9 cellular contexts compared by ENCODE assay signal in the genomic region with DNA sequence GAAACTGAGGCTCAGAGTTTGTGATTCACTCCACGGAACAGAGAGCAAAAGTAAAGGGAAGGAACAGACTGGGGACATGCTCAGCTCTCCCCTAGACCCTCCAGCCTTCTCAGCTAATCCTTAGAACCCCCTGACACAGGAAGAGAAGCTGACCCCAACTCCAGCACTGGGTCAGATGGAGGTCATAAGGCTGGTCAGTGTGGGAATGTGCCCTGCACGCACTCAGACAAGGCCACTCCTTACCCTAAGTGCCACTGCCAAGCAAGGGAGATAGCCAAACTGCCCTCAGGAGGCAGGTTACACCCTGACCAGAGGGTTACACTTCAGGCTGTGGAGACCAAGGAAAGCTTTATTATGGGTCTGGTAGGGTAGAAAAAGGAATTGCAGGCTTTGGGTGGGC. TPM values are rescaled to one million over a fixed set of nuclear protein-coding genes. Genes with fewer than 3 reads are reported as not detected.
DNase-seq lines count a peak whose midpoint lies in the region; ATAC-seq and TF ChIP-seq lines count a peak whose summit lies in the region.
"Had no signal": no experiment of that assay in that cellular context is flagged by ENCODE, and none has a peak within 500 bp of the region (broad histone marks: within the 10 kb centered on the region; RNA-seq: fewer than 3 reads in every experiment).

No MANE protein-coding gene starts in this region.

- no peak for TF ChIP-seq CTCF in Calu3 (IDR thresholded peaks at IDR 0.05; ENCODE audit: unreplicated experiment)
- no peak for TF ChIP-seq CTCF in PC-3 (conservative IDR thresholded peaks at IDR 0.05; ENCODE audit: low read depth, low read length)
- TF ChIP-seq CTCF in endothelial cell (IDR thresholded peaks at IDR 0.05; ENCODE audit: unreplicated experiment): no peak
- TF ChIP-seq CTCF in testis (IDR thresholded peaks at IDR 0.05): no peak

- H3K4me1 ChIP-seq in PC-3 (ENCODE audit: insufficient read depth, low read length): peaks cover 22% of the 10 kb centered on the region
- H3K4me1 ChIP-seq in neuronal stem cell (ENCODE audit: control insufficient read depth in 2 of 2, insufficient read depth in 1 of 2, low read depth in 1 of 2, low read length in 2 of 2): peaks cover 14 to 16% of the 10 kb centered on the region in 2 donors
- peaks cover 14% of the 10 kb centered on the region for H3K4me1 ChIP-seq in testis

- H2BK120ac ChIP-seq in neuronal stem cell (ENCODE audit: low read depth, low read length): no peak overlapping the region

- WGBS in neuronal stem cell (ENCODE audit: extremely low coverage in 2 of 2, insufficient read length in 2 of 2, insufficient replicate concordance in 1 of 2), 2 donors: no CpG with 5 or more reads among the region's 2 CpGs
- WGBS in testis, 2 donors: 64 to 100% methylated on average over 1 to 2 of the region's 2 CpGs

- H3K4me1 Mint-ChIP-seq in Calu3 (ENCODE audit: low read depth, unreplicated experiment): peaks cover 26% of the 10 kb centered on the region
- H3K4me1 Mint-ChIP-seq in endothelial cell (ENCODE audit: unreplicated experiment): peaks cover 24% of the 10 kb centered on the region

- H3K27ac Mint-ChIP-seq in Calu3 (ENCODE audit: unreplicated experiment): peak overlapping the region; percentile 99
- peak overlapping the region; percentile 80 for H3K27ac Mint-ChIP-seq in endothelial cell (ENCODE audit: unreplicated experiment)

- no peak overlapping the region for H2AFZ ChIP-seq in PC-3 (ENCODE audit: low read length)
- H2AFZ ChIP-seq in neuronal stem cell (ENCODE audit: low read length): no peak overlapping the region

- TSS peak; percentile 62 for BruUV-seq in Calu3 (replicated peaks; lab: Mats Ljungman, UMichigan)
- BruUV-seq in PC-3 (replicated peaks; lab: Mats Ljungman, UMichigan): no TSS peak

- no peaks in the 10 kb centered on the region for H3K9me2 ChIP-seq in PC-3 (replicated peaks; ENCODE audit: low read length)

- H3K9me3 Mint-ChIP-seq in Calu3 (ENCODE audit: low read depth, unreplicated experiment) (no peaks in the 10 kb centered on the region), endothelial cell (ENCODE audit: unreplicated experiment) (no peaks in the 10 kb centered on the region)

- peak overlapping the region; percentile 93 for H3K4me3 ChIP-seq in PC-3 (ENCODE audit: low read length)
- H3K4me3 ChIP-seq in neuronal stem cell (ENCODE audit: low read length in 2 of 2): peak overlapping the region; percentile 58 to 89
- H3K4me3 ChIP-seq in testis: no peak overlapping the region

- H3K9me3 ChIP-seq in PC-3 (ENCODE audit: low read length) (no peaks in the 10 kb centered on the region), neuronal stem cell (replicated peaks in 1 of 2; ENCODE audit: control insufficient read depth in 2 of 2, insufficient read depth in 1 of 2, low read depth in 1 of 2, low read length in 2 of 2) (no peaks in the 10 kb centered on the region), testis (no peaks in the 10 kb centered on the region)

- POLR2A ChIA-PET in PC-3 (lab: Charles Lee; ENCODE audit: unreplicated experiment): no interaction called here

- intact Hi-C loops in Calu3 (cut with micrococcal nuclease; ENCODE audit: unreplicated experiment) (no loop called here), PC-3 (cut with micrococcal nuclease) (no loop called here), testis (cut with DNase I; ENCODE audit: low total_unique reads) (no loop called here)

- DNase-seq in Calu3 (no peak), PC-3 (no peak), endothelial cell (ENCODE audit: low spot score) (no peak), neuronal stem cell (ENCODE audit: low spot score) (no peak), SHP77 (lab: John Stamatoyannopoulos, UW) (no peak), NCI-H2029 (lab: John Stamatoyannopoulos, UW) (no peak), testis (no peak)
- DNase-seq: NCI-H2081 had no signal

- no peak overlapping the region for H3K4ac ChIP-seq in neuronal stem cell (ENCODE audit: low read length)

- no peak for TF ChIP-seq POLR2A in testis (IDR thresholded peaks at IDR 0.05)

- H3K4me3 Mint-ChIP-seq in Calu3 (ENCODE audit: low read depth, unreplicated experiment): peak overlapping the region; percentile 89
- peak overlapping the region; percentile 98 for H3K4me3 Mint-ChIP-seq in endothelial cell (ENCODE audit: unreplicated experiment)

- H3K79me1 ChIP-seq in neuronal stem cell (ENCODE audit: low read depth, low read length): peaks cover 9% of the 10 kb centered on the region

- no peak for ATAC-seq in PC-3
- ATAC-seq in GM19328 (IDR thresholded peaks at IDR 0.05; ENCODE audit: unreplicated experiment): no peak

- peaks cover 32% of the 10 kb centered on the region for H3K79me2 ChIP-seq in PC-3 (ENCODE audit: low read length)

- CTCF ChIA-PET in Calu3 (lab: Charles Lee): interaction anchor here (1.8 kb wide), 1 partner anchor 11 kb away, joined by 11 read pairs; a partner anchor contains a TSS
- CTCF ChIA-PET in PC-3 (lab: Charles Lee): no interaction called here

- H3K18ac ChIP-seq in neuronal stem cell (ENCODE audit: low read length): no peak overlapping the region

- H4K20me1 ChIP-seq in PC-3 (ENCODE audit: low read length): 0 out of 2 replicates have a peak, but pooled peaks cover 4% of the 10 kb centered on the region

- H3K36me3 ChIP-seq in PC-3 (ENCODE audit: low read depth, low read length): peaks cover 29% of the 10 kb centered on the region
- peaks cover 28 to 41% of the 10 kb centered on the region in 2 donors for H3K36me3 ChIP-seq in neuronal stem cell (replicated peaks in 1 of 2; ENCODE audit: control insufficient read depth in 2 of 2, insufficient read depth in 2 of 2, low read length in 2 of 2)
- no peaks in the 10 kb centered on the region for H3K36me3 ChIP-seq in testis (ENCODE audit: low read depth, missing control alignments)

- H3K23ac ChIP-seq in neuronal stem cell (ENCODE audit: low read depth, low read length, poor library complexity): no peak overlapping the region

- H3K4me2 ChIP-seq in PC-3 (ENCODE audit: low read length) (peak overlapping the region; percentile 93), neuronal stem cell (ENCODE audit: insufficient read depth, low read length, poor library complexity, severe bottlenecking) (peak overlapping the region; percentile 63)

- H3K27me3 Mint-ChIP-seq in Calu3 (ENCODE audit: unreplicated experiment): no peaks in the 10 kb centered on the region
- peaks cover 10% of the 10 kb centered on the region for H3K27me3 Mint-ChIP-seq in endothelial cell (ENCODE audit: unreplicated experiment)

- peaks cover 18% of the 10 kb centered on the region for H3F3A ChIP-seq in PC-3 (ENCODE audit: low read length, unreplicated experiment)

- peak overlapping the region; percentile 58; the same call in 1 of the 2 replicates for H3K27ac ChIP-seq in PC-3 (ENCODE audit: low read length)
- H3K27ac ChIP-seq in neuronal stem cell (replicated peaks; ENCODE audit: low read length): no peak overlapping the region
- H3K27ac ChIP-seq in testis: no peak overlapping the region

- H4K8ac ChIP-seq in neuronal stem cell (ENCODE audit: low read depth, low read length): no peak overlapping the region

- H3K14ac ChIP-seq in neuronal stem cell (ENCODE audit: low read length): no peak overlapping the region

- no peak overlapping the region for H2BK15ac ChIP-seq in neuronal stem cell (ENCODE audit: low read length)

- H2AK5ac ChIP-seq in neuronal stem cell (ENCODE audit: low read depth, low read length): no peak overlapping the region

- H2BK5ac ChIP-seq in neuronal stem cell (ENCODE audit: low read length): no peak overlapping the region

- H4K91ac ChIP-seq in neuronal stem cell (ENCODE audit: low read depth, low read length, poor library complexity): no peak overlapping the region

- H2BK12ac ChIP-seq in neuronal stem cell (ENCODE audit: low read length): no peak overlapping the region

- H3K9ac ChIP-seq in PC-3 (ENCODE audit: low read length) (peak overlapping the region; percentile 99), neuronal stem cell (ENCODE audit: low read depth, low read length, poor library complexity) (peak overlapping the region; percentile 56)

- H3K27me3 ChIP-seq in PC-3 (ENCODE audit: low read length) (no peaks in the 10 kb centered on the region), neuronal stem cell (ENCODE audit: control insufficient read depth in 3 of 3, insufficient read depth in 3 of 3, low read depth in 1 of 3, low read length in 3 of 3) (no peaks in the 10 kb centered on the region), testis (no peaks in the 10 kb centered on the region)

- H3K36me3 Mint-ChIP-seq in Calu3 (ENCODE audit: insufficient read depth, unreplicated experiment): peaks cover 63% of the 10 kb centered on the region
- peaks cover 17% of the 10 kb centered on the region for H3K36me3 Mint-ChIP-seq in endothelial cell (ENCODE audit: low read depth, unreplicated experiment)

RNA-seq across cellular contexts. Expression of a gene that starts 1.2 kb away (rescaled TPM):
- total RNA-seq in Calu3 (2022) (747 and 782 TPM in 2 replicates), PC-3 (2014; rRNA removed) (1,539 and 1,807 TPM in 2 replicates), endothelial cell (ENCODE audit: unreplicated experiment) (925 TPM), testis (100 to 1,000 TPM; 491 to 999 TPM)
- 2,500 TPM for polyA plus RNA-seq in neuronal stem cell (2013, experiment 1 of 2)
- 2,467 TPM for polyA plus RNA-seq in neuronal stem cell (2013, experiment 2 of 2)
- 965 TPM for polyA plus RNA-seq in testis (ENCODE audit: insufficient read depth, low read depth, low replicate concordance)

RNA-seq across cellular contexts. Expression of a gene that starts 11.2 kb away (rescaled TPM):
- 71.6 and 74.9 TPM in 2 replicates for total RNA-seq in Calu3 (2022)
- 71.3 and 113 TPM in 2 replicates for total RNA-seq in PC-3 (2014; rRNA removed)
- 19.8 TPM for total RNA-seq in endothelial cell (ENCODE audit: unreplicated experiment)
- 7.8 TPM for polyA plus RNA-seq in neuronal stem cell (2013, experiment 1 of 2)
- 7.4 TPM for polyA plus RNA-seq in neuronal stem cell (2013, experiment 2 of 2)
- 10 to 100 TPM; 16.0 to 17.1 TPM for total RNA-seq in testis
- 26.7 TPM for polyA plus RNA-seq in testis (ENCODE audit: insufficient read depth, low read depth, low replicate concordance)

RNA-seq across cellular contexts. Expression of a gene that starts 19.7 kb away (rescaled TPM):
- total RNA-seq in Calu3 (2022) (6.6 and 7.3 TPM in 2 replicates), PC-3 (2014; rRNA removed) (22.1 and 23.4 TPM in 2 replicates), endothelial cell (ENCODE audit: unreplicated experiment) (5.4 TPM), testis (10 to 100 TPM; 38.9 to 51.6 TPM)
- polyA plus RNA-seq in neuronal stem cell (2013, experiment 1 of 2): 18.1 TPM
- polyA plus RNA-seq in neuronal stem cell (2013, experiment 2 of 2): 16.4 TPM
- polyA plus RNA-seq in testis (ENCODE audit: insufficient read depth, low read depth, low replicate concordance): 27.7 TPM

RNA-seq across cellular contexts. Expression of a gene that starts 20.7 kb away (rescaled TPM):
- total RNA-seq in Calu3 (2022) (39.8 and 45.4 TPM in 2 replicates), PC-3 (2014; rRNA removed) (49.6 and 53.8 TPM in 2 replicates), endothelial cell (ENCODE audit: unreplicated experiment) (7.1 TPM), testis (10 to 100 TPM; 26.7 to 27.1 TPM)
- 4.3 TPM for polyA plus RNA-seq in neuronal stem cell (2013, experiment 1 of 2)
- polyA plus RNA-seq in neuronal stem cell (2013, experiment 2 of 2): 4.5 TPM
- 26.0 TPM for polyA plus RNA-seq in testis (ENCODE audit: insufficient read depth, low read depth, low replicate concordance)

RNA-seq across cellular contexts. Expression of a gene that starts 27.3 kb away (rescaled TPM):
- total RNA-seq in Calu3 (2022) (29.8 and 31.5 TPM in 2 replicates), PC-3 (2014; rRNA removed) (45.8 and 59.1 TPM in 2 replicates), endothelial cell (ENCODE audit: unreplicated experiment) (60.6 TPM), testis (10 to 100 TPM; 47.1 to 54.1 TPM)
- 68.8 TPM for polyA plus RNA-seq in neuronal stem cell (2013, experiment 1 of 2)
- 66.4 TPM for polyA plus RNA-seq in neuronal stem cell (2013, experiment 2 of 2)
- polyA plus RNA-seq in testis (ENCODE audit: insufficient read depth, low read depth, low replicate concordance): 35.8 TPM

Comparison
In these comparisons a context has a peak if more than half of its experiments do, and no peak if none do; other contexts are left out.
1. H3K4me3 ChIP-seq: peak in PC-3 (single experiment) and neuronal stem cell (2 of 2); none in testis (0 of 2).